2 cellular contexts compared by ENCODE assay signal in the genomic region with DNA sequence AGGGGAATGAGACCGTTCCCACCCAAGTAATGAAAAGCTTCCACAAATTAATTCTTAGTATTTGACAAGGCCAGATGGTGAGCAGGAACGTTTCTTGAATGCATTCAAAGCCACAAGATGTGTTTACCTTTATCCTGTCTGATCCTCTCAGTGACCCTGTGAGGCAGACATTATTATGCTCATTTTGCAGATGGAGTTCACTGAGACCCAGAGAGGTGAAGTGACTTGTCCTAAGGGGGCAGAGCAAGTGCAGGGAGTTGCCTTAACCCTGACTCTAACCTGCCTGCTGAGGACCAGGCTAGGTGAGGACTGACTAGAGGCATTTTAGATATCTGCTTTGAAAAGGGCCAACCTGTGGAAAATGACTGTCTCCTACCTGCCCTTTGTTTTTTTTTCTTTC.
TF ChIP-seq lines count a peak whose summit lies in the region.

No MANE protein-coding gene starts in this region.

TF ChIP-seq in GM23338, 12 proteins besides CTCF, POLR2A, EP300 and RAD21 (continued from another document):
- TF ChIP-seq ZNF462 (CRISPR knock-in tag; IDR thresholded peaks at IDR 0.05) = no peak
- no peak for TF ChIP-seq POLR2AphosphoS5 (IDR thresholded peaks at IDR 0.05; ENCODE audit: low read depth)
- TF ChIP-seq EZH2 (IDR thresholded peaks at IDR 0.05; ENCODE audit: low read depth, unreplicated experiment) = no peak
- TF ChIP-seq EZH2phosphoT487 (IDR thresholded peaks at IDR 0.05; ENCODE audit: unreplicated experiment) = no peak
- TF ChIP-seq CREB1 (CRISPR knock-in tag; IDR thresholded peaks at IDR 0.05; ENCODE audit: low read depth) = no peak
- no peak for TF ChIP-seq ZNF331 (CRISPR knock-in tag; IDR thresholded peaks at IDR 0.05; ENCODE audit: low read depth)
- TF ChIP-seq ZNF114 (CRISPR knock-in tag; IDR thresholded peaks at IDR 0.05) = no peak
- no peak for TF ChIP-seq NANOG (IDR thresholded peaks at IDR 0.05; ENCODE audit: borderline replicate concordance)
- no peak for TF ChIP-seq REST (IDR thresholded peaks at IDR 0.05; ENCODE audit: unreplicated experiment)
- TF ChIP-seq, protein P1, sequence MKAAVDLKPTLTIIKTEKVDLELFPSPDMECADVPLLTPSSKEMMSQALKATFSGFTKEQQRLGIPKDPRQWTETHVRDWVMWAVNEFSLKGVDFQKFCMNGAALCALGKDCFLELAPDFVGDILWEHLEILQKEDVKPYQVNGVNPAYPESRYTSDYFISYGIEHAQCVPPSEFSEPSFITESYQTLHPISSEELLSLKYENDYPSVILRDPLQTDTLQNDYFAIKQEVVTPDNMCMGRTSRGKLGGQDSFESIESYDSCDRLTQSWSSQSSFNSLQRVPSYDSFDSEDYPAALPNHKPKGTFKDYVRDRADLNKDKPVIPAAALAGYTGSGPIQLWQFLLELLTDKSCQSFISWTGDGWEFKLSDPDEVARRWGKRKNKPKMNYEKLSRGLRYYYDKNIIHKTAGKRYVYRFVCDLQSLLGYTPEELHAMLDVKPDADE (IDR thresholded peaks at IDR 0.05) = no peak

TF ChIP-seq in H1, 55 proteins besides CTCF, POLR2A, EP300 and RAD21 (continued from another document):
- TF ChIP-seq JUND (IDR thresholded peaks at IDR 0.05; ENCODE audit: low read length) = no peak
- no peak for TF ChIP-seq RFX5 (IDR thresholded peaks at IDR 0.05; ENCODE audit: borderline replicate concordance, low read depth, low read length)
- no peak for TF ChIP-seq CREB1 (IDR thresholded peaks at IDR 0.05)
- no peak for TF ChIP-seq CBX5 (IDR thresholded peaks at IDR 0.05; ENCODE audit: low read depth, low read length)
- no peak for TF ChIP-seq HDAC2 (IDR thresholded peaks at IDR 0.05; ENCODE audit: borderline replicate concordance in 1 of 2, low read depth in 2 of 2, low read length in 2 of 2)
- TF ChIP-seq, protein P2, sequence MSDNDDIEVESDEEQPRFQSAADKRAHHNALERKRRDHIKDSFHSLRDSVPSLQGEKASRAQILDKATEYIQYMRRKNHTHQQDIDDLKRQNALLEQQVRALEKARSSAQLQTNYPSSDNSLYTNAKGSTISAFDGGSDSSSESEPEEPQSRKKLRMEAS (IDR thresholded peaks at IDR 0.05) = no peak
- TF ChIP-seq TAF1 (IDR thresholded peaks at IDR 0.05; ENCODE audit: low read depth, low read length) = no peak
- TF ChIP-seq KDM5A (IDR thresholded peaks at IDR 0.05; ENCODE audit: low read length) = no peak
- TF ChIP-seq SRF (IDR thresholded peaks at IDR 0.05; ENCODE audit: low read depth, low read length) = no peak
- TF ChIP-seq KDM1A (IDR thresholded peaks at IDR 0.05; ENCODE audit: borderline replicate concordance, low read length) = no peak
- no peak for TF ChIP-seq RBBP5 (IDR thresholded peaks at IDR 0.05; ENCODE audit: borderline replicate concordance, low read depth, low read length)
